19 cellular contexts compared by ENCODE assay signal in genomic region chr5:147626494-147626893, GRCh38.
"Had no signal": no experiment of that assay in that cellular context is flagged by ENCODE, and none has a peak within 500 bp of the region (broad histone marks: within the 10 kb centered on the region; RNA-seq: fewer than 3 reads in every experiment).

No MANE protein-coding gene starts in this region.

- H3K9me3 ChIP-seq: esophagus squamous epithelium, gastroesophageal sphincter, mucosa of descending colon, tibial artery, upper lobe of left lung, uterus had no signal

- H3K4me3 Mint-ChIP-seq: dendritic cell treated with granulocyte-macrophage colony-stimulating factor and Interleukin-4, amounts not matched to agents 40 ng/mL and 50 ng/mL, for 4 days; effector memory CD8-positive, alpha-beta T cell; naive thymus-derived CD8-positive, alpha-beta T cell; neural crest cell had no signal

- DNase-seq: effector memory CD8-positive, alpha-beta T cell; esophagus squamous epithelium; foreskin fibroblast; glutamatergic neuron; islet precursor cell; mammary epithelial cell; mucosa of descending colon; naive thymus-derived CD8-positive, alpha-beta T cell; posterior cingulate gyrus; stimulated activated naive CD4-positive, alpha-beta T cell; tibial artery; upper lobe of left lung; uterus had no signal

- H3K27ac Mint-ChIP-seq: dendritic cell treated with granulocyte-macrophage colony-stimulating factor and Interleukin-4, amounts not matched to agents 40 ng/mL and 50 ng/mL, for 4 days; effector memory CD8-positive, alpha-beta T cell; naive thymus-derived CD8-positive, alpha-beta T cell had no signal

- H3K4me1 ChIP-seq: esophagus squamous epithelium, gastroesophageal sphincter, tibial artery, upper lobe of left lung, uterus had no signal

- H3K27me3 Mint-ChIP-seq: dendritic cell treated with granulocyte-macrophage colony-stimulating factor and Interleukin-4, amounts not matched to agents 40 ng/mL and 50 ng/mL, for 4 days; effector memory CD8-positive, alpha-beta T cell had no signal

- H3K27me3 ChIP-seq: esophagus squamous epithelium, gastroesophageal sphincter, tibial artery, upper lobe of left lung, uterus had no signal

- H3K4me3 ChIP-seq: esophagus squamous epithelium, gastroesophageal sphincter, mucosa of descending colon, tibial artery, upper lobe of left lung, uterus had no signal

- ATAC-seq: effector memory CD8-positive, alpha-beta T cell; gastroesophageal sphincter; left lobe of liver; mucosa of descending colon; naive thymus-derived CD8-positive, alpha-beta T cell; sciatic nerve had no signal

- H3K36me3 ChIP-seq: esophagus squamous epithelium, gastroesophageal sphincter, tibial artery, upper lobe of left lung, uterus had no signal

- H3K9me3 Mint-ChIP-seq: dendritic cell treated with granulocyte-macrophage colony-stimulating factor and Interleukin-4, amounts not matched to agents 40 ng/mL and 50 ng/mL, for 4 days; effector memory CD8-positive, alpha-beta T cell; naive thymus-derived CD8-positive, alpha-beta T cell; neural crest cell had no signal

- H3K27ac ChIP-seq: epithelial cell of prostate, esophagus squamous epithelium, gastroesophageal sphincter, tibial artery, upper lobe of left lung, uterus had no signal
